1 cellular context compared by ENCODE assay signal in the genomic region with DNA sequence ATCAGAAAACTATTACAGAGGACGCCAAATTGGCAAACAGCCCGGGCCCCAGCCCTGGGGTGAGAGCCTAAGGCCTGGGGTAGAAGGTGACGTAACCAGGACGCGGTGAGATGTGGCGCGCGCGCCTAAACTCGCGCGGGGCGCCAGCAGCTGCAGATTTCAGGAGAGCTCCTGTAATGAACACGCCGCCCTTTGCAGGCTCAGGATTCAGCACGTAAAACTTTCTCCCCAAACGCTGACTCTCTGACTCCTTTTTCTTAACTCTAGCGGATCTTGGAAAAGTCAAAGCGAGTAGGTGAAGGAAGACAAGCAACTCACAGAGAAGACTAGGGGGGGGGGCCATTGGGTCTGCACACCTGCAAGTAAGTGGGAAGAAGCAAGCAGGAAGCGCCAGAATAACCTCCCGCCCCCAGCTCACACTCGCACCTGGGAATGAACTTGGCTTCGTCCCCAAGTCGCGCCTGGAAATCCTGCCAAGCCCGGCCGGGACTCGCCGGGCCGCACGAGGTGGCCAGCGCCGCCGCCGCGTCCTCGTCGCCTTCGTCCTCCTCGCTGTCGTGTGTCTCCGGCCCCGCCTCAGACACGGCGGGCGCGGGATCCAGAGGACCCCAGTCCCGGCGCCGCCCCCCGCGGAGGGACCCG.
TF ChIP-seq lines count a peak whose summit lies in the region.

No MANE protein-coding gene starts in this region.

TF ChIP-seq in WTC11, 78 proteins besides CTCF, POLR2A, EP300 and RAD21 (continued from another document):
- TF ChIP-seq ZNF425 (CRISPR knock-in tag; conservative IDR thresholded peaks at IDR 0.05) = no peak
- TF ChIP-seq ELF4 (CRISPR knock-in tag; IDR thresholded peaks at IDR 0.05; ENCODE audit: low read depth) = no peak
- no peak; the same call in 1 of the 2 replicates for TF ChIP-seq CREM (CRISPR knock-in tag; IDR thresholded peaks at IDR 0.05)
- TF ChIP-seq GTF2I (CRISPR knock-in tag; conservative IDR thresholded peaks at IDR 0.05) = no peak
- TF ChIP-seq, protein P1, sequence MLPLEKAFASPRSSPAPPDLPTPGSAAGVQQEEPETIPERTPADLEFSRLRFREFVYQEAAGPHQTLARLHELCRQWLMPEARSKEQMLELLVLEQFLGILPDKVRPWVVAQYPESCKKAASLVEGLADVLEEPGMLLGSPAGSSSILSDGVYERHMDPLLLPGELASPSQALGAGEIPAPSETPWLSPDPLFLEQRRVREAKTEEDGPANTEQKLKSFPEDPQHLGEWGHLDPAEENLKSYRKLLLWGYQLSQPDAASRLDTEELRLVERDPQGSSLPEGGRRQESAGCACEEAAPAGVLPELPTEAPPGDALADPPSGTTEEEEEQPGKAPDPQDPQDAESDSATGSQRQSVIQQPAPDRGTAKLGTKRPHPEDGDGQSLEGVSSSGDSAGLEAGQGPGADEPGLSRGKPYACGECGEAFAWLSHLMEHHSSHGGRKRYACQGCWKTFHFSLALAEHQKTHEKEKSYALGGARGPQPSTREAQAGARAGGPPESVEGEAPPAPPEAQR (CRISPR knock-in tag; IDR thresholded peaks at IDR 0.05) = no peak
- no peak for TF ChIP-seq ZNF138 (CRISPR knock-in tag; conservative IDR thresholded peaks at IDR 0.05)
- no peak for TF ChIP-seq OVOL2 (CRISPR knock-in tag; IDR thresholded peaks at IDR 0.05; ENCODE audit: borderline replicate concordance)
- peak; percentile 57; the same call in 1 of the 2 replicates for TF ChIP-seq ZNF512 (CRISPR knock-in tag; IDR thresholded peaks at IDR 0.05; ENCODE audit: borderline replicate concordance)
- TF ChIP-seq JAZF1 (CRISPR knock-in tag; IDR thresholded peaks at IDR 0.05) = no peak
- TF ChIP-seq ZNF671 (CRISPR knock-in tag; IDR thresholded peaks at IDR 0.05) = no peak
- peak; percentile 78 for TF ChIP-seq IRF2 (CRISPR knock-in tag; IDR thresholded peaks at IDR 0.05; ENCODE audit: borderline replicate concordance, low read depth)
- TF ChIP-seq PRRX2 (CRISPR knock-in tag; IDR thresholded peaks at IDR 0.05) = no peak
